ENCODE assay signal across 21 cellular contexts in the genomic region with DNA sequence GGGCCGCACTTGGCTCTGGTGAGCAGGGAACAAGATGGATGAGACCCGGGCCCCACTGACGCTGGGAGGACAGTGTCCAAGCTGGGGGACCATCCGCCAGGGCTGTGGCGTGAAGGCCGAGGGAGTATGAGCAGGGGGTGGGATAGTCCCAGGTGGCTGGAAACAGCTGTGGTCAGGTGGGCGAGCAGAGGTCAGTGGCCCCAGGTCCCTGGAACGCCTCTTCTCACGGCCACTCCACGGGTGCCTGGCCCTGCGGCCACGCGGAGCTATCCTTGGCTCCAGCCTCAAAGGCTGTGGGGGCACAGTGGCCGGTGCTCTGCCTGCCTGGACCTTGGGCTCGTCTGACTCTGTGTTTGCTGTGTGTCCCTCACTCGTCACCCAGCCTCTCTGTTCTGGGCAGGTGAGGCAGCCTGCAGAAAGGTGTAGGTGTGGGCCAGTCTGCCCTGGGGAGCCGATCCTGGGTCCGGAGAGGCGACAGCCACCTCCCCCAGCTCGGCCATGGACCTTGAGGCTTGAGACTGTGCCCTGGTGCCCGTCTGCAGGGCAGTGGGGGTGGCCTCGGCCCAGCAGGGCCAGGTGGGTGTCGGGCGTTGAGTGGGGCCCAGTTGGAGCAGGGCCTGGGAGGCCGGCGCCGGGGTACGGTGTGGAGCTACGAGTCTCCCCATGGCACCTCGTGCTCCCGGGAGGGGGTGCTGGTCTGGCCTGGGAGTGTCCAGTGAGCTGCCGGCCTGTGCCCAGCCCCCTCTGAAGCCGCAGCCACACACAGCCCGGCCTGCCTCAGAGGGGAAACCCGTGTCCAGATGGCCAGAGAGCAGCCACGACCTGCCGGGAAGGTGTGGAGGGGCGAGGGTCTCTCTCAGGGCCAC. TPM values are rescaled to one million over a fixed set of nuclear protein-coding genes. Genes with fewer than 3 reads are reported as not detected.
DNase-seq lines count a peak whose midpoint lies in the region; ATAC-seq, FAIRE-seq and TF ChIP-seq lines count a peak whose summit lies in the region.
"Had no signal": no experiment of that assay in that cellular context is flagged by ENCODE, and none has a peak within 500 bp of the region (broad histone marks: within the 10 kb centered on the region; RNA-seq: fewer than 3 reads in every experiment).

No MANE protein-coding gene starts in this region.

- no peaks in the 10 kb centered on the region for H3K27me3 Mint-ChIP-seq in activated T-helper 1 cell treated with anti-CD3 and anti-CD28 coated beads, Interleukin-12 subunit alpha, Interleukin-12 subunit beta, Interleukin-2, Interleukin-4 antibody, amounts not matched to agents 30 ng/mL and 10 ng/mL and 1 ng/mL, durations not matched to agents 14 hours and 24 hours and 36 hours (ENCODE audit: insufficient read depth)

- FAIRE-seq in K562 (lab: Jason Lieb, UNC), result no peak

- peak overlapping the region; percentile 73 for H3K23ac ChIP-seq in neuronal stem cell (ENCODE audit: low read depth, low read length, poor library complexity)

- H3K36me3 ChIP-seq in SK-N-SH (replicated peaks in 1 of 2; ENCODE audit: control insufficient read depth in 1 of 2, insufficient read depth in 2 of 2, low read length in 1 of 2), result no peaks in the 10 kb centered on the region
- H3K36me3 ChIP-seq in K562 (ENCODE audit: control insufficient read depth, insufficient read depth, low read length), result no peaks in the 10 kb centered on the region
- peaks cover 0 to 6% of the 10 kb centered on the region in 2 donors for H3K36me3 ChIP-seq in neuronal stem cell (replicated peaks in 1 of 2; ENCODE audit: control insufficient read depth in 2 of 2, insufficient read depth in 2 of 2, low read length in 2 of 2)
- no peaks in the 10 kb centered on the region for H3K36me3 ChIP-seq in spleen
- H3K36me3 ChIP-seq: SJSA1 had no signal

- no peaks in the 10 kb centered on the region for H3K36me3 Mint-ChIP-seq in activated T-helper 1 cell treated with anti-CD3 and anti-CD28 coated beads, Interleukin-12 subunit alpha, Interleukin-12 subunit beta, Interleukin-2, Interleukin-4 antibody, amounts not matched to agents 30 ng/mL and 10 ng/mL and 1 ng/mL, durations not matched to agents 14 hours and 24 hours and 36 hours (ENCODE audit: low read depth)

- no peaks in the 10 kb centered on the region for H3K9me3 Mint-ChIP-seq in activated T-helper 1 cell treated with anti-CD3 and anti-CD28 coated beads, Interleukin-12 subunit alpha, Interleukin-12 subunit beta, Interleukin-2, Interleukin-4 antibody, amounts not matched to agents 30 ng/mL and 10 ng/mL and 1 ng/mL, durations not matched to agents 14 hours and 24 hours and 36 hours

- WGBS in SK-N-SH (ENCODE audit: low lambda C conversion rate), result 25% methylated on average over 4 of the region's 38 CpGs
- WGBS in K562 (ENCODE audit: insufficient coverage, low coverage, missing lambda C conversion rate), result 3% methylated on average over 37 of the region's 38 CpGs
- WGBS in neuronal stem cell (ENCODE audit: extremely low coverage in 2 of 2, insufficient read length in 2 of 2, insufficient replicate concordance in 1 of 2), 2 donors, result no CpG with 5 or more reads among the region's 38 CpGs
- WGBS in spleen, 5 donors, result 75 to 80% (median 79%) methylated on average over 22 to 38 of the region's 38 CpGs

- no peaks in the 10 kb centered on the region for H3K9me2 ChIP-seq in SK-N-SH

- H3K27ac Mint-ChIP-seq in activated T-helper 1 cell treated with anti-CD3 and anti-CD28 coated beads, Interleukin-12 subunit alpha, Interleukin-12 subunit beta, Interleukin-2, Interleukin-4 antibody, amounts not matched to agents 30 ng/mL and 10 ng/mL and 1 ng/mL, durations not matched to agents 14 hours and 24 hours and 36 hours, result no peak overlapping the region

- peak overlapping the region; percentile 71 for H3K18ac ChIP-seq in neuronal stem cell (ENCODE audit: low read length)

- H3K4me1 ChIP-seq in SK-N-SH (ENCODE audit: control insufficient read depth in 1 of 2, insufficient read depth in 2 of 2, low read depth in 1 of 2, low read length in 1 of 2) (no peaks in the 10 kb centered on the region; a peak in 2 of 4 replicates), K562 (replicated peaks in 1 of 2; ENCODE audit: control insufficient read depth in 2 of 2, insufficient read depth in 2 of 2, low read length in 2 of 2) (peaks cover 0 to 75% of the 10 kb centered on the region in 2 experiments; a peak in 2 of 5 replicates), neuronal stem cell (ENCODE audit: control insufficient read depth in 2 of 2, insufficient read depth in 1 of 2, low read depth in 1 of 2, low read length in 2 of 2) (peaks cover 9 to 27% of the 10 kb centered on the region in 2 donors), spleen (peaks cover 0 to 22% (median 5%) of the 10 kb centered on the region in 6 donors)

- peak overlapping the region; percentile 87 for H2BK5ac ChIP-seq in neuronal stem cell (ENCODE audit: low read length)

- H3K4me3 Mint-ChIP-seq in activated T-helper 1 cell treated with anti-CD3 and anti-CD28 coated beads, Interleukin-12 subunit alpha, Interleukin-12 subunit beta, Interleukin-2, Interleukin-4 antibody, amounts not matched to agents 30 ng/mL and 10 ng/mL and 1 ng/mL, durations not matched to agents 14 hours and 24 hours and 36 hours, result no peak overlapping the region

- H2BK120ac ChIP-seq in neuronal stem cell (ENCODE audit: low read depth, low read length), result no peak overlapping the region

- H3F3A ChIP-seq in SK-N-SH (replicated peaks; ENCODE audit: insufficient read depth), result no peaks in the 10 kb centered on the region

- H4K8ac ChIP-seq in neuronal stem cell (ENCODE audit: low read depth, low read length), result no peak overlapping the region

- H2BK15ac ChIP-seq in neuronal stem cell (ENCODE audit: low read length), result no peak overlapping the region

- no peak for TF ChIP-seq RAD21 in SK-N-SH (IDR thresholded peaks at IDR 0.05; ENCODE audit: low read length)
- TF ChIP-seq RAD21 in K562 (CRISPR knock-in tag; conservative IDR thresholded peaks at IDR 0.05 in 1 of 2, IDR thresholded peaks at IDR 0.05 in 1 of 2), result no peak

- TF ChIP-seq POLR2A in K562 (conservative IDR thresholded peaks at IDR 0.05) (no peak), spleen (IDR thresholded peaks at IDR 0.05) (no peak)

- H3K14ac ChIP-seq in neuronal stem cell (ENCODE audit: low read length), result no peak overlapping the region

- no peak overlapping the region for H4K91ac ChIP-seq in neuronal stem cell (ENCODE audit: low read depth, low read length, poor library complexity)

- CTCF ChIA-PET in SK-N-SH (lab: Yijun Ruan, JAX), result interaction anchor here (0.7 to 2.2 kb wide), 4 partner anchors 9 to 360 kb away, joined by 3 to 7 read pairs (median 4); no protein-coding TSS in a partner anchor
- CTCF ChIA-PET in K562 (lab: Yijun Ruan, JAX; ENCODE audit: low intra/inter-chr PET ratio), result no interaction called here

- BruUV-seq in K562 (replicated peaks; lab: Mats Ljungman, UMichigan), result no TSS peak

- H4K20me1 ChIP-seq in SK-N-SH (ENCODE audit: insufficient read depth) (peaks cover 24% of the 10 kb centered on the region), K562 (replicated peaks; ENCODE audit: control insufficient read depth, insufficient read depth, low read length) (peaks cover 34% of the 10 kb centered on the region)

- peak overlapping the region; percentile 43 for H2AK5ac ChIP-seq in neuronal stem cell (ENCODE audit: low read depth, low read length)

- no peak overlapping the region for H2AFZ ChIP-seq in SK-N-SH (ENCODE audit: low read depth)
- no peak overlapping the region for H2AFZ ChIP-seq in K562 (ENCODE audit: low read depth, low read length)
- H2AFZ ChIP-seq in neuronal stem cell (ENCODE audit: low read length), result no peak overlapping the region
- H2AFZ ChIP-seq: PC-9 had no signal

- peaks cover 33% of the 10 kb centered on the region for H3K79me1 ChIP-seq in neuronal stem cell (ENCODE audit: low read depth, low read length)

- no peaks in the 10 kb centered on the region for H3K9me3 ChIP-seq in SK-N-SH
- no peaks in the 10 kb centered on the region for H3K9me3 ChIP-seq in K562 (replicated peaks; ENCODE audit: control insufficient read depth, insufficient read depth, low read depth, low read length)
- H3K9me3 ChIP-seq in neuronal stem cell (replicated peaks in 1 of 2; ENCODE audit: control insufficient read depth in 2 of 2, insufficient read depth in 1 of 2, low read depth in 1 of 2, low read length in 2 of 2), result peaks cover 0 to 3% of the 10 kb centered on the region in 2 donors
- H3K9me3 ChIP-seq in spleen, result no peaks in the 10 kb centered on the region
- H3K9me3 ChIP-seq: SJSA1 had no signal

- POLR2A ChIA-PET in SK-N-SH (lab: Yijun Ruan, JAX), result no interaction called here
- POLR2A ChIA-PET in K562 (lab: Yijun Ruan, JAX), result no interaction called here

- no peaks in the 10 kb centered on the region for H3K4me1 Mint-ChIP-seq in activated T-helper 1 cell treated with anti-CD3 and anti-CD28 coated beads, Interleukin-12 subunit alpha, Interleukin-12 subunit beta, Interleukin-2, Interleukin-4 antibody, amounts not matched to agents 30 ng/mL and 10 ng/mL and 1 ng/mL, durations not matched to agents 14 hours and 24 hours and 36 hours (ENCODE audit: low read depth)

- DNase-seq in SK-N-SH (no peak), K562 (ENCODE audit: extremely low read depth in 1 of 4, low spot score in 3 of 4) (no peak), neuronal stem cell (ENCODE audit: low spot score) (no peak), NOMO-1 (lab: John Stamatoyannopoulos, UW; ENCODE audit: unreplicated experiment in 2 of 2) (no peak), spleen (no peak), SHP77 (lab: John Stamatoyannopoulos, UW) (no peak)
- no peak for DNase-seq in activated T-helper 1 cell treated with anti-CD3 and anti-CD28 coated beads, Interleukin-12 subunit alpha, Interleukin-12 subunit beta, Interleukin-2, Interleukin-4 antibody, amounts not matched to agents 30 ng/mL and 10 ng/mL and 1 ng/mL, durations not matched to agents 14 hours and 24 hours and 36 hours (ENCODE audit: low spot score)
- DNase-seq: COR-L47, DMS 273 treated with DMSO at 0.1 percent for 48 hours, DND-41, NCI-H1048, NCI-H1436, NCI-H1930, NCI-H226, NCI-H524, NCI-H82 had no signal

- ATAC-seq in SK-N-SH treated with all-trans-retinoic acid at 6 μM for 48 hours (peak; percentile 32), K562 (no peak)

- H3K4me3 ChIP-seq in SK-N-SH (ENCODE audit: low read depth in 2 of 2, low read length in 1 of 2) (no peak overlapping the region), K562 (no peak overlapping the region), neuronal stem cell (ENCODE audit: low read length in 2 of 2) (no peak overlapping the region), spleen (no peak overlapping the region)
- H3K4me3 ChIP-seq: PC-9, SJSA1 had no signal

- no peaks in the 10 kb centered on the region for H3K9me1 ChIP-seq in K562 (ENCODE audit: control insufficient read depth, insufficient read depth, low read length)

- TF ChIP-seq EP300 in SK-N-SH (IDR thresholded peaks at IDR 0.05; ENCODE audit: borderline replicate concordance in 1 of 2, low read depth in 1 of 2, low read length in 1 of 2) (no peak), K562 (IDR thresholded peaks at IDR 0.05; ENCODE audit: low read length) (no peak)

- H3K9ac ChIP-seq in SK-N-SH, result no peak overlapping the region
- peak overlapping the region in 1 of 2 experiments; percentile 35; a peak in 1 of 4 replicates for H3K9ac ChIP-seq in K562 (ENCODE audit: insufficient read depth in 1 of 2, low read depth in 2 of 2, low read length in 2 of 2)
- peak overlapping the region; percentile 50 for H3K9ac ChIP-seq in neuronal stem cell (ENCODE audit: low read depth, low read length, poor library complexity)
- H3K9ac ChIP-seq: KMS-11 had no signal

- H3K27me3 ChIP-seq in SK-N-SH (ENCODE audit: insufficient read depth) (peaks cover 100% of the 10 kb centered on the region), K562 (ENCODE audit: control insufficient read depth in 2 of 2, insufficient read depth in 2 of 2, low read length in 2 of 2) (peaks cover 52 to 96% of the 10 kb centered on the region in 2 experiments), neuronal stem cell (ENCODE audit: control insufficient read depth in 3 of 3, insufficient read depth in 3 of 3, low read depth in 1 of 3, low read length in 3 of 3) (no peaks in the 10 kb centered on the region), spleen (replicated peaks in 1 of 7) (peaks cover 0 to 91% (median 50%) of the 10 kb centered on the region in 7 donors)

- H3K79me2 ChIP-seq in SK-N-SH (ENCODE audit: insufficient read depth) (no peaks in the 10 kb centered on the region), K562 (ENCODE audit: control insufficient read depth, insufficient read depth, low read length) (no peaks in the 10 kb centered on the region)

- in situ Hi-C loops in K562 (cut with MboI), result no loop called here

- no peak overlapping the region for H3K4ac ChIP-seq in neuronal stem cell (ENCODE audit: low read length)

- H3K4me2 ChIP-seq in SK-N-SH (no peak overlapping the region), K562 (ENCODE audit: insufficient read depth, low read length) (no peak overlapping the region), neuronal stem cell (ENCODE audit: insufficient read depth, low read length, poor library complexity, severe bottlenecking) (no peak overlapping the region)
- H3K4me2 ChIP-seq: KMS-11, PC-9 had no signal

- intact Hi-C loops in K562 (cut with micrococcal nuclease), result no loop called here
- intact Hi-C loops in activated T-helper 1 cell treated with anti-CD3 and anti-CD28 coated beads, Interleukin-12 subunit alpha, Interleukin-12 subunit beta, Interleukin-2, Interleukin-4 antibody, amounts not matched to agents 30 ng/mL and 10 ng/mL and 1 ng/mL, durations not matched to agents 14 hours and 24 hours and 36 hours (cut with micrococcal nuclease), result no loop called here
- intact Hi-C loops in spleen (cut with DNase I; ENCODE audit: low total_unique reads), result no loop called here

- TF ChIP-seq CTCF in SK-N-SH (IDR thresholded peaks at IDR 0.05), result no peak
- TF ChIP-seq CTCF in K562 (IDR thresholded peaks at IDR 0.05 in 2 of 3, conservative IDR thresholded peaks at IDR 0.05 in 1 of 3; ENCODE audit: insufficient read depth in 2 of 3, low read depth in 1 of 3, low read length in 3 of 3), result no peak
- TF ChIP-seq CTCF in spleen (IDR thresholded peaks at IDR 0.05 in 8 of 11, conservative IDR thresholded peaks at IDR 0.05 in 3 of 11), result no peak

- peak overlapping the region; percentile 30 for H2BK12ac ChIP-seq in neuronal stem cell (ENCODE audit: low read length)

- H3K27ac ChIP-seq in SK-N-SH (ENCODE audit: low read depth in 2 of 2, low read length in 1 of 2), result no peak overlapping the region
- H3K27ac ChIP-seq in K562 (ENCODE audit: extremely low read depth, low read depth, low read length), result no peak overlapping the region
- H3K27ac ChIP-seq in neuronal stem cell (replicated peaks; ENCODE audit: low read length), result no peak overlapping the region
- H3K27ac ChIP-seq in spleen, result no peak overlapping the region
- H3K27ac ChIP-seq: 22Rv1, KMS-11, PC-9, SJSA1 had no signal

RNA-seq across cellular contexts. Expression of a gene that starts 10.0 kb away (rescaled TPM):
- polyA plus RNA-seq in SK-N-SH (2012; rRNA removed) (not detected in 2 replicates), K562 (2011; rRNA removed) (0.10 and 0.11 TPM in 2 replicates), K562 (2014; fragmentation: Illumina TruSeq; extraction: Trizol) (not detected in 2 replicates), K562 (2014; fragmentation: Nextera tagmentation; extraction: Ambion mirVana) (not detected), K562 (2014; rRNA removed) (not detected in 2 replicates), spleen (1 to 10 TPM in 1 of 3 donors, under 1 TPM in 2; 0.35 to 1.1 (median 0.39) TPM)
- not detected in 2 replicates for polyA plus RNA-seq in SK-N-SH (2012; cell fraction: cytosol; rRNA removed)
- polyA plus RNA-seq in SK-N-SH (2012; cell fraction: nucleus; rRNA removed), result not detected in 2 replicates
- 0.44 and 1.6 TPM in 2 replicates for total RNA-seq in K562 (2011; cell fraction: chromatin; rRNA removed; ENCODE audit: low replicate concordance)
- 0.79 and 1.2 TPM in 2 replicates for total RNA-seq in K562 (2011; cell fraction: nucleolus; rRNA removed)
- 0.22 and 0.53 TPM in 2 replicates for total RNA-seq in K562 (2011; cell fraction: nucleoplasm; rRNA removed)
- total RNA-seq in K562 (2014; rRNA removed) (0.04 TPM in 1 of 2 replicates, not detected in the other), K562 (2014; rRNA removed; fragmentation: Illumina TruSeq; extraction: Trizol) (not detected in 2 replicates), K562 (2015; rRNA removed; fragmentation: Illumina TruSeq; extraction: Trizol) (not detected in 2 replicates), K562 (2021) (0.09 and 0.18 TPM in 2 replicates), spleen (1 to 10 TPM in 3 of 7 donors, under 1 TPM in 4; 0.33 to 2.1 (median 0.91) TPM)
- 0.10 and 0.12 TPM in 2 replicates for polyA plus RNA-seq in K562 (2011; cell fraction: cytosol; rRNA removed)
- polyA plus RNA-seq in K562 (2011; cell fraction: nucleus; rRNA removed), result 0.11 and 0.40 TPM in 2 replicates
- polyA plus RNA-seq in K562 (2012), result 0.07 and 0.12 TPM in 2 replicates
- 0.03 and 0.04 TPM in 2 replicates for polyA minus RNA-seq in K562 (2011; rRNA and poly(A)+ RNA removed)
- not detected in 2 replicates for polyA minus RNA-seq in K562 (2011; cell fraction: cytosol; rRNA and poly(A)+ RNA removed)
- polyA minus RNA-seq in K562 (2011; cell fraction: nucleus; rRNA and poly(A)+ RNA removed), result 0.27 and 0.33 TPM in 2 replicates
- 21.5 TPM for polyA plus RNA-seq in neuronal stem cell (2013, experiment 1 of 2)
- 21.7 TPM for polyA plus RNA-seq in neuronal stem cell (2013, experiment 2 of 2)
- 0.12 and 0.18 TPM in 2 replicates for total RNA-seq in activated T-helper 1 cell treated with anti-CD3 and anti-CD28 coated beads, Interleukin-12 subunit alpha, Interleukin-12 subunit beta, Interleukin-2, Interleukin-4 antibody, amounts not matched to agents 30 ng/mL and 10 ng/mL and 1 ng/mL, durations not matched to agents 14 hours and 24 hours and 36 hours
- total RNA-seq: PC-9, SJSA1 had no signal
